In the genomic region with DNA sequence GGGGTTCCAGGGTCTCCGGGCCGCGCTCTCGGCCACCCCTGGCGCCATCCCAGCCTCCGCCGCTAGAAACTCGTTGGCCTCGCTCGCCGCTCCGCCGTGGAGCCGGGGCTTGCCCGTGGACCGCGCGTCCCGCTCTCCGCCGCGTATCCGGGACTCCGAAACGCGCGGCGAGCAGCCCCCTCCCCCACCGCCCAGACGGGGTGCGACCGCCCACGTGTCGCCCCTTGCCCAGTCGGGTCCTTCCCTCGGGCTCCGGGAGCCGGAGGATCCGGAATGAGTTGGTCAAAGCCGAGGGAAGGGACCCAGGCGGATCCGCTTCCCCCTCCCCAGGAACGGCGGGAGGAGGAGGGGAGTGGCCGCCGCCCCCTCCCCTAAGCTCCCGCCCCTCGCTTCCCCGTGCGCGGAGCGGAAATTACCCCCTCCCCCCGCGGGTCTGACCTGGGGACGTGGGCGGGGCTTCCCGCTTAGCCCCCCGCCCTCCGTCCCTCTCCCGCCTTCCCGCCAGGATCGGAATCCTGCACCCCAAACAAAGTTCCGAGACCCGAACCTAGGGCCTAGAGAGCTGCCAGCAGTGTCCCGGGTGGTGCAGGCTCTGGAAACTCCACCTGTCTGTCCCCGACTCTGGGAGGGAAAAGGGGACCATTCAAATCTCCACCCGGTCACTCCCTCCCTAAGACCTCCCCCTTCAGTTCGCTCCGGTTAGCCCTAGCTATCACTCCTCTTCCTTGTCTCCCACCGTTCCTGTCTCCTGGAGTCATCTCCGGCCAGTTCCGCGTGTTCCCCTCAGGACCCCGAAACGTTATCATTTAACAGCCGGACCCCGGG, we compare ENCODE assay signal across 8 cellular contexts. TPM values are rescaled to one million over a fixed set of nuclear protein-coding genes. Genes with fewer than 3 reads are reported as not detected.
DNase-seq lines count a peak whose midpoint lies in the region; ATAC-seq, FAIRE-seq and TF ChIP-seq lines count a peak whose summit lies in the region.

No MANE protein-coding gene starts in this region.

- H3K4ac ChIP-seq in mesenchymal stem cell (ENCODE audit: low read depth in 1 of 2, low read length in 2 of 2): peak overlapping the region; percentile 75 to 97

- H3K27me3 Mint-ChIP-seq in activated T-helper 1 cell treated with anti-CD3 and anti-CD28 coated beads, Interleukin-12 subunit alpha, Interleukin-12 subunit beta, Interleukin-2, Interleukin-4 antibody, amounts not matched to agents 30 ng/mL and 10 ng/mL and 1 ng/mL, durations not matched to agents 14 hours and 24 hours and 36 hours (ENCODE audit: insufficient read depth): peaks cover 80% of the 10 kb centered on the region

- H3K18ac ChIP-seq in mesenchymal stem cell (ENCODE audit: low read depth in 1 of 2, low read length in 2 of 2): peak overlapping the region; percentile 92 to 98

- peak overlapping the region; percentile 95 for H2BK120ac ChIP-seq in mesenchymal stem cell (ENCODE audit: low read depth, low read length)

- H3K27ac ChIP-seq in mesenchymal stem cell (ENCODE audit: low read length, poor library complexity, severe bottlenecking): peak overlapping the region; percentile 26

- H3K9ac ChIP-seq in mesenchymal stem cell (ENCODE audit: low read length): no peak overlapping the region

- H4K91ac ChIP-seq in mesenchymal stem cell (ENCODE audit: low read length): peak overlapping the region; percentile 97

- H3K4me2 ChIP-seq in mesenchymal stem cell (ENCODE audit: low read length, poor library complexity, severe bottlenecking): peak overlapping the region; percentile 100

- peak overlapping the region; percentile 95 for H4K8ac ChIP-seq in mesenchymal stem cell (ENCODE audit: low read length)

- DNase-seq in D341Med (ENCODE audit: low spot score): peak; percentile 78
- DNase-seq in Jurkat, Clone E6-1 (ENCODE audit: low read depth, low spot score): peak; percentile 36
- no peak for DNase-seq in activated T-helper 1 cell treated with anti-CD3 and anti-CD28 coated beads, Interleukin-12 subunit alpha, Interleukin-12 subunit beta, Interleukin-2, Interleukin-4 antibody, amounts not matched to agents 30 ng/mL and 10 ng/mL and 1 ng/mL, durations not matched to agents 14 hours and 24 hours and 36 hours (ENCODE audit: low spot score)
- peak; percentile 79 for DNase-seq in mesenchymal stem cell
- no peak for DNase-seq in D721Med (ENCODE audit: insufficient read length, low spot score)
- no peak for DNase-seq in Kasumi-1 (lab: John Stamatoyannopoulos, UW)
- DNase-seq in kidney tubule cell (ENCODE audit: low spot score): no peak

- no peak for FAIRE-seq in D721Med (lab: Jason Lieb, UNC)

- no peak overlapping the region for H2BK5ac ChIP-seq in mesenchymal stem cell (ENCODE audit: low read depth, low read length, poor library complexity, severe bottlenecking)

- intact Hi-C loops in activated T-helper 1 cell treated with anti-CD3 and anti-CD28 coated beads, Interleukin-12 subunit alpha, Interleukin-12 subunit beta, Interleukin-2, Interleukin-4 antibody, amounts not matched to agents 30 ng/mL and 10 ng/mL and 1 ng/mL, durations not matched to agents 14 hours and 24 hours and 36 hours (cut with micrococcal nuclease): loop anchor here (1.0 to 10.0 kb wide), 6 partner anchors 243 to 969 kb away; a partner anchor contains a TSS

- no peaks in the 10 kb centered on the region for H3K9me3 ChIP-seq in mesenchymal stem cell (ENCODE audit: control insufficient read depth, low read length)

- peaks cover 24% of the 10 kb centered on the region for H3K4me1 Mint-ChIP-seq in activated T-helper 1 cell treated with anti-CD3 and anti-CD28 coated beads, Interleukin-12 subunit alpha, Interleukin-12 subunit beta, Interleukin-2, Interleukin-4 antibody, amounts not matched to agents 30 ng/mL and 10 ng/mL and 1 ng/mL, durations not matched to agents 14 hours and 24 hours and 36 hours (ENCODE audit: low read depth)

- no peak overlapping the region for H2AK5ac ChIP-seq in mesenchymal stem cell (ENCODE audit: low read length, severe bottlenecking)

- TF ChIP-seq CTCF in D721Med (IDR thresholded peaks at IDR 0.05; ENCODE audit: insufficient read depth, missing control alignments): no peak

- H3K27ac Mint-ChIP-seq in activated T-helper 1 cell treated with anti-CD3 and anti-CD28 coated beads, Interleukin-12 subunit alpha, Interleukin-12 subunit beta, Interleukin-2, Interleukin-4 antibody, amounts not matched to agents 30 ng/mL and 10 ng/mL and 1 ng/mL, durations not matched to agents 14 hours and 24 hours and 36 hours: peak overlapping the region; percentile 61

- WGBS in mesenchymal stem cell: under 1% methylated on average over 68 of the region's 77 CpGs

- peak overlapping the region; percentile 98 for H2AFZ ChIP-seq in mesenchymal stem cell (ENCODE audit: low read depth, low read length)

- peak overlapping the region; percentile 76 for H3K4me3 ChIP-seq in Jurkat, Clone E6-1 (ENCODE audit: low read length)
- peak overlapping the region; percentile 75 to 85 for H3K4me3 ChIP-seq in mesenchymal stem cell (ENCODE audit: insufficient read depth in 1 of 2, low read depth in 1 of 2, low read length in 2 of 2)

- H2BK12ac ChIP-seq in mesenchymal stem cell (ENCODE audit: low read length in 2 of 2): peak overlapping the region in 1 of 2 experiments; percentile 76

- peaks cover 1% of the 10 kb centered on the region for H3K79me1 ChIP-seq in mesenchymal stem cell (replicated peaks; ENCODE audit: low read length, poor library complexity, severe bottlenecking)

- peak overlapping the region; percentile 36 to 99 for H3K14ac ChIP-seq in mesenchymal stem cell (ENCODE audit: low read length in 2 of 2)

- H3K36me3 ChIP-seq in mesenchymal stem cell (ENCODE audit: control insufficient read depth in 1 of 2, insufficient read depth in 2 of 2, low read depth in 1 of 2, low read length in 2 of 2): no peaks in the 10 kb centered on the region

- H3K9me3 Mint-ChIP-seq in activated T-helper 1 cell treated with anti-CD3 and anti-CD28 coated beads, Interleukin-12 subunit alpha, Interleukin-12 subunit beta, Interleukin-2, Interleukin-4 antibody, amounts not matched to agents 30 ng/mL and 10 ng/mL and 1 ng/mL, durations not matched to agents 14 hours and 24 hours and 36 hours: no peaks in the 10 kb centered on the region

- no peak for ATAC-seq in HG03196 (IDR thresholded peaks at IDR 0.05; ENCODE audit: unreplicated experiment)

- H3K4me3 Mint-ChIP-seq in activated T-helper 1 cell treated with anti-CD3 and anti-CD28 coated beads, Interleukin-12 subunit alpha, Interleukin-12 subunit beta, Interleukin-2, Interleukin-4 antibody, amounts not matched to agents 30 ng/mL and 10 ng/mL and 1 ng/mL, durations not matched to agents 14 hours and 24 hours and 36 hours: peak overlapping the region; percentile 67

- H2BK15ac ChIP-seq in mesenchymal stem cell (ENCODE audit: low read depth, poor library complexity, severe bottlenecking): peak overlapping the region; percentile 82

- peak overlapping the region in 1 of 2 experiments; percentile 93 for H3K23ac ChIP-seq in mesenchymal stem cell (ENCODE audit: low read length in 2 of 2)

- peaks cover 3% of the 10 kb centered on the region for H3K36me3 Mint-ChIP-seq in activated T-helper 1 cell treated with anti-CD3 and anti-CD28 coated beads, Interleukin-12 subunit alpha, Interleukin-12 subunit beta, Interleukin-2, Interleukin-4 antibody, amounts not matched to agents 30 ng/mL and 10 ng/mL and 1 ng/mL, durations not matched to agents 14 hours and 24 hours and 36 hours (ENCODE audit: low read depth)

- peaks cover 15 to 99% of the 10 kb centered on the region in 2 experiments for H3K27me3 ChIP-seq in mesenchymal stem cell (ENCODE audit: control insufficient read depth in 1 of 2, insufficient read depth in 1 of 2, low read length in 2 of 2)

- peaks cover 14% of the 10 kb centered on the region for H3K4me1 ChIP-seq in mesenchymal stem cell (ENCODE audit: control insufficient read depth, insufficient read depth, low read depth, low read length)

RNA-seq across cellular contexts. Expression of a gene that starts 1.1 kb away (rescaled TPM):
- polyA plus RNA-seq in Jurkat, Clone E6-1 (2012; ENCODE audit: insufficient read depth, insufficient read length): 29.5 TPM
- not detected in 2 replicates for total RNA-seq in activated T-helper 1 cell treated with anti-CD3 and anti-CD28 coated beads, Interleukin-12 subunit alpha, Interleukin-12 subunit beta, Interleukin-2, Interleukin-4 antibody, amounts not matched to agents 30 ng/mL and 10 ng/mL and 1 ng/mL, durations not matched to agents 14 hours and 24 hours and 36 hours
- polyA plus RNA-seq in mesenchymal stem cell (2013, experiment 1 of 2): 44.3 TPM
- 44.9 TPM for polyA plus RNA-seq in mesenchymal stem cell (2013, experiment 2 of 2)

RNA-seq across cellular contexts. Expression of a gene that starts 27.7 kb away (rescaled TPM):
- not detected for polyA plus RNA-seq in Jurkat, Clone E6-1 (2012; ENCODE audit: insufficient read depth, insufficient read length)
- not detected in 2 replicates for total RNA-seq in activated T-helper 1 cell treated with anti-CD3 and anti-CD28 coated beads, Interleukin-12 subunit alpha, Interleukin-12 subunit beta, Interleukin-2, Interleukin-4 antibody, amounts not matched to agents 30 ng/mL and 10 ng/mL and 1 ng/mL, durations not matched to agents 14 hours and 24 hours and 36 hours
- 0.23 TPM for polyA plus RNA-seq in mesenchymal stem cell (2013, experiment 1 of 2)
- polyA plus RNA-seq in mesenchymal stem cell (2013, experiment 2 of 2): 0.12 TPM

RNA-seq across cellular contexts. Expression of a gene that starts 51.4 kb away (rescaled TPM):
- polyA plus RNA-seq in Jurkat, Clone E6-1 (2012; ENCODE audit: insufficient read depth, insufficient read length): 176 TPM
- 148 and 163 TPM in 2 replicates for total RNA-seq in activated T-helper 1 cell treated with anti-CD3 and anti-CD28 coated beads, Interleukin-12 subunit alpha, Interleukin-12 subunit beta, Interleukin-2, Interleukin-4 antibody, amounts not matched to agents 30 ng/mL and 10 ng/mL and 1 ng/mL, durations not matched to agents 14 hours and 24 hours and 36 hours
- polyA plus RNA-seq in mesenchymal stem cell (2013, experiment 1 of 2): 126 TPM
- 126 TPM for polyA plus RNA-seq in mesenchymal stem cell (2013, experiment 2 of 2)

Comparison
In these comparisons a context has a peak if more than half of its experiments do, and no peak if none do; other contexts are left out.
1. DNase-seq: peak in D341Med (single experiment), Jurkat, Clone E6-1 (single experiment) and mesenchymal stem cell (single experiment); none in activated T-helper 1 cell treated with anti-CD3 and anti-CD28 coated beads, Interleukin-12 subunit alpha, Interleukin-12 subunit beta, Interleukin-2, Interleukin-4 antibody, amounts not matched to agents 30 ng/mL and 10 ng/mL and 1 ng/mL, durations not matched to agents 14 hours and 24 hours and 36 hours (single experiment), D721Med (single experiment), Kasumi-1 (0 of 2) and kidney tubule cell (single experiment).